In the genomic region with DNA sequence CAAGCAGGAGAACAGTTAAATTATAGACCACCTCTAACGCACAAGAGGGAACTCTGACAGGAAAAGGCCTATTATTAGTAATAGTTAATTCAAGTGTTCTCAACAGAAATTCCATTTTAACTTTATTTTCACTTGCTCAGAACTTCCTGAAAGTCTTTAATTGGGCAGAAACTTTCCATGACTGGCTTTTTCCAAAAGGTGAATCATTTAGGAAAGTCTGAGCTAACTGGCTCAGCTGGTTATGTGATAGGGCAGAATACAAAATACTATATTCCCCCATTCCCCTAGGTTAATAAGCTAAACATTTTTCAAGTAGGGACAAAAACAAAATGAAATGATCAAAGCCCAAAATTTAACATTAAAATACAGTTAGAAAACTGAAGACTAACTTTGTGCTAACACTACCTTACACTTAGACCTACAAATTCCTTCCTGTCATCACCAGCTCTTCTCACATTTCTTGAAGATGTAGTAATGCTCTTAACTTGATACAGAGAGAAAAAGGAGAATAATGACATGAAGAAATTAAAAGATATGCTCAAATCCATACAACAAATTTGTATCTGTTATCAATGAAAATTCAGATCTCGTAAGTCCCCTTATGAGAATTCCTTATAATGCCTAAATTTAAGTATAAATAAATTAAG, we compare ENCODE assay signal across 11 cellular contexts. TPM values are rescaled to one million over a fixed set of nuclear protein-coding genes. Genes with fewer than 3 reads are reported as not detected.
DNase-seq lines count a peak whose midpoint lies in the region; ATAC-seq and TF ChIP-seq lines count a peak whose summit lies in the region.
"Had no signal": no experiment of that assay in that cellular context is flagged by ENCODE, and none has a peak within 500 bp of the region (broad histone marks: within the 10 kb centered on the region; RNA-seq: fewer than 3 reads in every experiment).

No MANE protein-coding gene starts in this region.

- peaks cover 13% of the 10 kb centered on the region for H3K36me3 Mint-ChIP-seq in activated T-helper 2 cell treated with anti-CD3 and anti-CD28 coated beads, Interferon-gamma antibody, Interleukin-2, Interleukin-4, amounts not matched to agents 10 μg/mL and 5 μg/mL and 100 μg/mL, durations not matched to agents 14 hours and 24 hours and 36 hours (ENCODE audit: low read depth)

- H3K36me3 ChIP-seq in GM23248 (ENCODE audit: low read depth) (peaks cover 6% of the 10 kb centered on the region; the same call in 1 of the 2 replicates), sigmoid colon (peaks cover 0 to 22% (median 4%) of the 10 kb centered on the region in 4 donors)

- ATAC-seq in foreskin keratinocyte = peak; percentile 76

- H3K9me3 Mint-ChIP-seq in activated T-helper 2 cell treated with anti-CD3 and anti-CD28 coated beads, Interferon-gamma antibody, Interleukin-2, Interleukin-4, amounts not matched to agents 10 μg/mL and 5 μg/mL and 100 μg/mL, durations not matched to agents 14 hours and 24 hours and 36 hours = no peaks in the 10 kb centered on the region
- H3K9me3 Mint-ChIP-seq: memory B cell had no signal

- H3K27me3 ChIP-seq in GM23248 (replicated peaks; ENCODE audit: insufficient read depth) = no peaks in the 10 kb centered on the region
- no peaks in the 10 kb centered on the region for H3K27me3 ChIP-seq in foreskin keratinocyte
- H3K27me3 ChIP-seq in sigmoid colon = no peaks in the 10 kb centered on the region

- H3K4me3 Mint-ChIP-seq in activated T-helper 2 cell treated with anti-CD3 and anti-CD28 coated beads, Interferon-gamma antibody, Interleukin-2, Interleukin-4, amounts not matched to agents 10 μg/mL and 5 μg/mL and 100 μg/mL, durations not matched to agents 14 hours and 24 hours and 36 hours (ENCODE audit: low read depth) = no peak overlapping the region
- H3K4me3 Mint-ChIP-seq: memory B cell had no signal

- no peak for TF ChIP-seq POLR2A in sigmoid colon (IDR thresholded peaks at IDR 0.05)

- peak overlapping the region; percentile 71 for H3K9ac ChIP-seq in GM23248

- H4K20me1 ChIP-seq in GM23248 (ENCODE audit: insufficient read depth) = no peaks in the 10 kb centered on the region

- in situ Hi-C loops in GM23248 (cut with MboI) = loop anchor here (10.0 kb wide), 1 partner anchor 187 kb away; the partner anchor contains the start of gene CTRB1

- peaks cover 15% of the 10 kb centered on the region for H3K4me1 ChIP-seq in GM23248 (ENCODE audit: insufficient read depth)
- peaks cover 14% of the 10 kb centered on the region for H3K4me1 ChIP-seq in foreskin keratinocyte
- H3K4me1 ChIP-seq in sigmoid colon = peaks cover 0 to 12% (median 10%) of the 10 kb centered on the region in 4 donors

- H3K9me2 ChIP-seq in GM23248 (ENCODE audit: insufficient read depth) = no peaks in the 10 kb centered on the region

- WGBS in GM23248 (ENCODE audit: low coverage in 1 of 2, low lambda C conversion rate in 2 of 2, missing lambda C conversion rate in 2 of 2), 2 experiments = 0 to 4% methylated on average over 2 of the region's 2 CpGs
- WGBS in sigmoid colon, 2 donors = 36 to 55% methylated on average over 2 of the region's 2 CpGs

- peak overlapping the region; percentile 51 for H2AFZ ChIP-seq in GM23248

- DNase-seq in GM23248 (peak; percentile 89), foreskin keratinocyte (peak in 1 of 2 donors; percentile 76), sigmoid colon (no peak), NCI-H82 (lab: John Stamatoyannopoulos, UW) (no peak), NCI-H146 (lab: John Stamatoyannopoulos, UW) (no peak), mucosa of gallbladder (ENCODE audit: low spot score) (no peak), middle frontal gyrus (ENCODE audit: extremely low spot score, low spot score) (no peak)
- no peak for DNase-seq in activated T-helper 2 cell treated with anti-CD3 and anti-CD28 coated beads, Interferon-gamma antibody, Interleukin-2, Interleukin-4, amounts not matched to agents 10 μg/mL and 5 μg/mL and 100 μg/mL, durations not matched to agents 14 hours and 24 hours and 36 hours (ENCODE audit: low spot score)
- DNase-seq: DND-41, NCI-H187 treated with DMSO at 0.1 percent for 48 hours had no signal

- intact Hi-C loops in activated T-helper 2 cell treated with anti-CD3 and anti-CD28 coated beads, Interferon-gamma antibody, Interleukin-2, Interleukin-4, amounts not matched to agents 10 μg/mL and 5 μg/mL and 100 μg/mL, durations not matched to agents 14 hours and 24 hours and 36 hours (cut with micrococcal nuclease) = loop anchor here (2.0 to 5.0 kb wide), 2 partner anchors 23 to 170 kb away; no protein-coding TSS in a partner anchor
- intact Hi-C loops in sigmoid colon (cut with DNase I) = loop anchor here (5.0 kb wide), 1 partner anchor 205 kb away; no protein-coding TSS in a partner anchor

- TF ChIP-seq EP300 in sigmoid colon (IDR thresholded peaks at IDR 0.05) = peak in 1 of 4 donors; percentile 58

- H3K27me3 Mint-ChIP-seq in activated T-helper 2 cell treated with anti-CD3 and anti-CD28 coated beads, Interferon-gamma antibody, Interleukin-2, Interleukin-4, amounts not matched to agents 10 μg/mL and 5 μg/mL and 100 μg/mL, durations not matched to agents 14 hours and 24 hours and 36 hours (ENCODE audit: low read depth) = no peaks in the 10 kb centered on the region
- H3K27me3 Mint-ChIP-seq: memory B cell had no signal

- peaks cover 27% of the 10 kb centered on the region; the same call in 1 of the 2 replicates for H3F3A ChIP-seq in GM23248 (ENCODE audit: insufficient read depth)

- no peaks in the 10 kb centered on the region for H3K9me3 ChIP-seq in GM23248 (ENCODE audit: low read depth)
- no peaks in the 10 kb centered on the region for H3K9me3 ChIP-seq in sigmoid colon

- peaks cover 25% of the 10 kb centered on the region; the same call in 1 of the 2 replicates for H3K79me2 ChIP-seq in GM23248 (ENCODE audit: insufficient read depth)

- H3K4me3 ChIP-seq in GM23248 = peak overlapping the region; percentile 22
- no peak overlapping the region for H3K4me3 ChIP-seq in sigmoid colon

- H3K4me2 ChIP-seq in GM23248 (ENCODE audit: unreplicated experiment) = peak overlapping the region; percentile 55

- no peak for TF ChIP-seq CTCF in foreskin keratinocyte (conservative IDR thresholded peaks at IDR 0.05)
- no peak for TF ChIP-seq CTCF in sigmoid colon (IDR thresholded peaks at IDR 0.05)

- H3K4me1 Mint-ChIP-seq in activated T-helper 2 cell treated with anti-CD3 and anti-CD28 coated beads, Interferon-gamma antibody, Interleukin-2, Interleukin-4, amounts not matched to agents 10 μg/mL and 5 μg/mL and 100 μg/mL, durations not matched to agents 14 hours and 24 hours and 36 hours (ENCODE audit: low read depth) = peaks cover 9% of the 10 kb centered on the region
- H3K4me1 Mint-ChIP-seq: memory B cell had no signal

- peak overlapping the region; percentile 15 for H3K27ac Mint-ChIP-seq in activated T-helper 2 cell treated with anti-CD3 and anti-CD28 coated beads, Interferon-gamma antibody, Interleukin-2, Interleukin-4, amounts not matched to agents 10 μg/mL and 5 μg/mL and 100 μg/mL, durations not matched to agents 14 hours and 24 hours and 36 hours
- H3K27ac Mint-ChIP-seq: memory B cell had no signal

- peak overlapping the region; percentile 89 for H3K27ac ChIP-seq in GM23248
- peak overlapping the region; percentile 68 for H3K27ac ChIP-seq in foreskin keratinocyte
- H3K27ac ChIP-seq in sigmoid colon = peak overlapping the region; percentile 8 to 75 (median 37)

RNA-seq across cellular contexts. Expression of gene CFDP1, which starts 31.0 kb away (rescaled TPM):
- 30.4 and 36.9 TPM in 2 replicates for total RNA-seq in GM23248 (2014; rRNA removed; shearing (Covaris generic))
- polyA plus RNA-seq in GM23248 (2016; fragmentation: Nextera tagmentation; extraction: Ambion mirVana) = 45.2 and 46.7 TPM in 2 replicates
- 33.5 and 37.5 TPM in 2 replicates for total RNA-seq in activated T-helper 2 cell treated with anti-CD3 and anti-CD28 coated beads, Interferon-gamma antibody, Interleukin-2, Interleukin-4, amounts not matched to agents 10 μg/mL and 5 μg/mL and 100 μg/mL, durations not matched to agents 14 hours and 24 hours and 36 hours
- 47.3 and 52.5 TPM in 2 replicates for total RNA-seq in foreskin keratinocyte
- polyA plus RNA-seq in foreskin keratinocyte = 50.5 and 55.2 TPM in 2 replicates
- total RNA-seq in sigmoid colon = 10 to 100 TPM; 42.1 to 61.1 (median 48.2) TPM
- 100 to 1,000 TPM; 102 to 382 (median 295) TPM for polyA plus RNA-seq in sigmoid colon
- total RNA-seq in mucosa of gallbladder = 45.2 TPM

Comparison
In these comparisons a context has a peak if more than half of its experiments do, and no peak if none do; other contexts are left out.
1. H3K27ac ChIP-seq: peak in every context shown above with its lines; median percentile 89 in GM23248; 68 in foreskin keratinocyte; 37 in sigmoid colon.